31 cellular contexts compared by ENCODE assay signal in genomic region chr13:71492346-71492871, GRCh38.
"Had no signal": no experiment of that assay in that cellular context is flagged by ENCODE, and none has a peak within 500 bp of the region (broad histone marks: within the 10 kb centered on the region; RNA-seq: fewer than 3 reads in every experiment).

No MANE protein-coding gene starts in this region.

- H3K9me3 ChIP-seq: ascending aorta, breast epithelium, colonic mucosa, esophagus squamous epithelium had no signal

- FAIRE-seq: endothelial cell of umbilical vein, frontal cortex had no signal

- H2AFZ ChIP-seq: hepatocyte had no signal

- H3K36me3 ChIP-seq: ascending aorta, breast epithelium, cardiac muscle cell, colonic mucosa, esophagus squamous epithelium had no signal

- H3K27me3 ChIP-seq: ascending aorta, breast epithelium, cardiac muscle cell, colonic mucosa, dorsolateral prefrontal cortex, esophagus squamous epithelium, heart right ventricle, hepatocyte had no signal

- H3K79me2 ChIP-seq: hepatocyte had no signal

- H3K4me2 ChIP-seq: hepatocyte had no signal

- H3K4me1 ChIP-seq: ascending aorta, breast epithelium, colonic mucosa, esophagus squamous epithelium had no signal

- H3K27ac ChIP-seq: ascending aorta, breast epithelium, cardiac muscle cell, colonic mucosa, dorsolateral prefrontal cortex, epithelial cell of prostate, esophagus squamous epithelium, heart right ventricle, hepatocyte had no signal

- ATAC-seq: activated CD4-positive, alpha-beta T cell treated with anti-CD3 and anti-CD28 coated beads for 36 hours; activated naive CD4-positive, alpha-beta T cell treated with anti-CD3 and anti-CD28 coated beads, Interleukin-2, amount 50 U/mL, for 72 hours; activated T-cell treated with anti-CD3 and anti-CD28 coated beads, Interleukin-2, amount 50 U/mL, for 72 hours; effector memory CD8-positive, alpha-beta T cell; heart right ventricle; T-cell had no signal

- H3K4me3 ChIP-seq: ascending aorta, breast epithelium, cardiac muscle cell, colonic mucosa, dorsolateral prefrontal cortex, esophagus squamous epithelium, heart right ventricle, hepatocyte had no signal

- DNase-seq: activated CD4-positive, alpha-beta memory T cell treated with anti-CD3 and anti-CD28 coated beads for 36 hours; activated CD4-positive, alpha-beta T cell treated with anti-CD3 and anti-CD28 coated beads for 36 hours; activated CD4-positive, alpha-beta T cell treated with anti-CD3 and anti-CD28 coated beads, Interleukin-2, amount 10 ng/mL, durations not matched to agents 24 days and 14 days; activated CD4-positive, CD25-positive, alpha-beta regulatory T cell; activated CD4-positive, CD25-positive, alpha-beta regulatory T cell treated with anti-CD3 and anti-CD28 coated beads, Interleukin-2, amount 50 U/mL, for 72 hours; activated CD8-positive, alpha-beta memory T cell treated with anti-CD3 and anti-CD28 coated beads, Interleukin-2, amount 50 U/mL, for 48 hours; activated gamma-delta T cell; activated naive CD4-positive, alpha-beta T cell; activated naive CD4-positive, alpha-beta T cell treated with anti-CD3 and anti-CD28 coated beads, Interleukin-2, amount 10 ng/mL, durations not matched to agents 7 days and 5 days; activated naive CD8-positive, alpha-beta T cell treated with anti-CD3 and anti-CD28 coated beads, Interleukin-2, amount 10 ng/mL, durations not matched to agents 7 days and 5 days; activated T-cell treated with anti-CD3 and anti-CD28 coated beads for 4 hours; activated T-cell treated with anti-CD3 and anti-CD28 coated beads, Interleukin-2, amount 50 U/mL, for 24 hours; activated T-cell treated with anti-CD3 and anti-CD28 coated beads, Interleukin-2, amount 50 U/mL, for 72 hours; central memory CD4-positive, alpha-beta T cell; cerebellar nuclear complex; colonic mucosa; dorsolateral prefrontal cortex; effector memory CD8-positive, alpha-beta T cell; esophagus squamous epithelium; foreskin fibroblast; heart right ventricle; T-cell; T-helper 9 cell had no signal
